ENCODE assay signal across 23 cellular contexts in genomic region chr12:42643881-42644579, GRCh38. TPM values are rescaled to one million over a fixed set of nuclear protein-coding genes. Genes with fewer than 3 reads are reported as not detected.
A peak's percentile ranks its signal among the peaks of the same experiment; 100 is the strongest.
DNase-seq lines count a peak whose midpoint lies in the region; ATAC-seq, FAIRE-seq and TF ChIP-seq lines count a peak whose summit lies in the region.
"Had no signal": no experiment of that assay in that cellular context is flagged by ENCODE, and none has a peak within 500 bp of the region (broad histone marks: within the 10 kb centered on the region; RNA-seq: fewer than 3 reads in every experiment).

No MANE protein-coding gene starts in this region.

- H3K27me3 Mint-ChIP-seq in astrocyte (ENCODE audit: low read depth, unreplicated experiment), result no peaks in the 10 kb centered on the region
- no peaks in the 10 kb centered on the region for H3K27me3 Mint-ChIP-seq in activated CD8-positive, alpha-beta T cell treated with anti-CD3 and anti-CD28 coated beads, Interleukin-2, amount 10 ng/mL, durations not matched to agents 7 days and 5 days (ENCODE audit: low read depth)
- H3K27me3 Mint-ChIP-seq: CD8-positive, alpha-beta memory T cell had no signal

- no peak overlapping the region for H3K4me2 ChIP-seq in astrocyte (ENCODE audit: low read length)
- no peak overlapping the region for H3K4me2 ChIP-seq in PC-3 (ENCODE audit: low read length)

- no peaks in the 10 kb centered on the region for H3K4me1 ChIP-seq in astrocyte (ENCODE audit: insufficient read depth, low read length)
- no peaks in the 10 kb centered on the region for H3K4me1 ChIP-seq in PC-3 (ENCODE audit: insufficient read depth, low read length)
- H3K4me1 ChIP-seq: SJSA1 had no signal

- no peaks in the 10 kb centered on the region for H3K27me3 ChIP-seq in astrocyte (ENCODE audit: insufficient read depth, low read length)
- H3K27me3 ChIP-seq in PC-3 (ENCODE audit: low read length), result no peaks in the 10 kb centered on the region
- H3K27me3 ChIP-seq: MG63, SJSA1 had no signal

- no peak overlapping the region for H3K27ac Mint-ChIP-seq in astrocyte (ENCODE audit: unreplicated experiment)
- no peak overlapping the region for H3K27ac Mint-ChIP-seq in activated CD8-positive, alpha-beta T cell treated with anti-CD3 and anti-CD28 coated beads, Interleukin-2, amount 10 ng/mL, durations not matched to agents 7 days and 5 days
- H3K27ac Mint-ChIP-seq: CD8-positive, alpha-beta memory T cell had no signal

- H3K9me3 ChIP-seq in astrocyte (ENCODE audit: insufficient read depth, low read depth, low read length), result no peaks in the 10 kb centered on the region
- no peaks in the 10 kb centered on the region for H3K9me3 ChIP-seq in PC-3 (ENCODE audit: low read length)
- H3K9me3 ChIP-seq: MG63, SJSA1 had no signal

- no peak overlapping the region for H3K4me3 Mint-ChIP-seq in astrocyte (ENCODE audit: unreplicated experiment)
- H3K4me3 Mint-ChIP-seq in activated CD8-positive, alpha-beta T cell treated with anti-CD3 and anti-CD28 coated beads, Interleukin-2, amount 10 ng/mL, durations not matched to agents 7 days and 5 days, result no peak overlapping the region
- H3K4me3 Mint-ChIP-seq: CD8-positive, alpha-beta memory T cell had no signal

- TF ChIP-seq CTCF in astrocyte (IDR thresholded peaks at IDR 0.05; ENCODE audit: insufficient read depth, low read depth, low read length) (no peak), PC-3 (conservative IDR thresholded peaks at IDR 0.05; ENCODE audit: low read depth, low read length) (no peak)

- CTCF ChIA-PET in PC-3 (lab: Charles Lee), result no interaction called here
- CTCF ChIA-PET in activated CD8-positive, alpha-beta T cell treated with anti-CD3 and anti-CD28 coated beads, Interleukin-2, amount 10 ng/mL, durations not matched to agents 7 days and 5 days (lab: Charles Lee), result no interaction called here

- H3K36me3 Mint-ChIP-seq in astrocyte (ENCODE audit: low read depth, unreplicated experiment), result no peaks in the 10 kb centered on the region
- H3K36me3 Mint-ChIP-seq in activated CD8-positive, alpha-beta T cell treated with anti-CD3 and anti-CD28 coated beads, Interleukin-2, amount 10 ng/mL, durations not matched to agents 7 days and 5 days (ENCODE audit: low read depth), result no peaks in the 10 kb centered on the region
- H3K36me3 Mint-ChIP-seq: CD8-positive, alpha-beta memory T cell had no signal

- H2AFZ ChIP-seq in astrocyte (ENCODE audit: low read depth, low read length), result no peak overlapping the region
- H2AFZ ChIP-seq in PC-3 (ENCODE audit: low read length), result no peak overlapping the region

- DNase-seq in DMS 273 (lab: John Stamatoyannopoulos, UW; ENCODE audit: unreplicated experiment) (peak; percentile 5), DMS 273 treated with DMSO at 0.1 percent for 48 hours (lab: John Stamatoyannopoulos, UW) (no peak), NCI-H524 treated with DMSO at 0.1 percent for 48 hours (lab: John Stamatoyannopoulos, UW) (peak; percentile 16), astrocyte (ENCODE audit: low read depth) (peak; percentile 60), PC-3 (no peak), SKM-1 treated with dmso at 0.1 percent for 144 hours (lab: John Stamatoyannopoulos, UW; ENCODE audit: unreplicated experiment) (no peak), hepatic stellate cell (ENCODE audit: low spot score) (no peak)
- no peak for DNase-seq in activated CD8-positive, alpha-beta T cell treated with anti-CD3 and anti-CD28 coated beads, Interleukin-2, amount 10 ng/mL, durations not matched to agents 7 days and 5 days
- DNase-seq: AML-193; Calu3; CD8-positive, alpha-beta memory T cell; DMS53; Karpas-422; MG63; NCI-H1417; NCI-H1694 treated with DMSO at 0.1 percent for 48 hours had no signal

- no peaks in the 10 kb centered on the region for H3K9me2 ChIP-seq in PC-3 (replicated peaks; ENCODE audit: low read length)

- H3K79me2 ChIP-seq in astrocyte (ENCODE audit: insufficient read depth, low read length) (no peaks in the 10 kb centered on the region), PC-3 (ENCODE audit: low read length) (no peaks in the 10 kb centered on the region)

- BruUV-seq in PC-3 (replicated peaks; lab: Mats Ljungman, UMichigan), result no TSS peak

- H3K36me3 ChIP-seq in astrocyte (ENCODE audit: insufficient read depth, low read length), result no peaks in the 10 kb centered on the region
- H3K36me3 ChIP-seq in PC-3 (ENCODE audit: low read depth, low read length), result no peaks in the 10 kb centered on the region
- H3K36me3 ChIP-seq: MG63, SJSA1 had no signal

- no peak for ATAC-seq in PC-3
- ATAC-seq in activated CD8-positive, alpha-beta T cell treated with anti-CD3 and anti-CD28 coated beads, Interleukin-2, amount 10 ng/mL, durations not matched to agents 7 days and 5 days, result no peak
- ATAC-seq: Right ventricle myocardium inferior had no signal

- H3K4me1 Mint-ChIP-seq in astrocyte (ENCODE audit: low read depth, unreplicated experiment), result peaks cover 4% of the 10 kb centered on the region
- no peaks in the 10 kb centered on the region for H3K4me1 Mint-ChIP-seq in activated CD8-positive, alpha-beta T cell treated with anti-CD3 and anti-CD28 coated beads, Interleukin-2, amount 10 ng/mL, durations not matched to agents 7 days and 5 days (ENCODE audit: low read depth)
- H3K4me1 Mint-ChIP-seq: CD8-positive, alpha-beta memory T cell had no signal

- no peak overlapping the region for H3K4me3 ChIP-seq in astrocyte (ENCODE audit: insufficient read depth, low read depth, low read length)
- H3K4me3 ChIP-seq in PC-3 (ENCODE audit: low read length), result no peak overlapping the region
- H3K4me3 ChIP-seq: MG63, SJSA1 had no signal

- H3K27ac ChIP-seq in astrocyte (ENCODE audit: low read depth, low read length) (no peak overlapping the region), PC-3 (ENCODE audit: low read length) (no peak overlapping the region)
- H3K27ac ChIP-seq: 22Rv1, C4-2B, SJSA1 had no signal

- H3F3A ChIP-seq in PC-3 (ENCODE audit: low read length, unreplicated experiment), result no peaks in the 10 kb centered on the region

- no peaks in the 10 kb centered on the region for H3K9me3 Mint-ChIP-seq in astrocyte (ENCODE audit: unreplicated experiment)
- H3K9me3 Mint-ChIP-seq in activated CD8-positive, alpha-beta T cell treated with anti-CD3 and anti-CD28 coated beads, Interleukin-2, amount 10 ng/mL, durations not matched to agents 7 days and 5 days (ENCODE audit: insufficient read depth), result no peaks in the 10 kb centered on the region

- H4K20me1 ChIP-seq in astrocyte (ENCODE audit: insufficient read depth, low read length) (no peaks in the 10 kb centered on the region), PC-3 (ENCODE audit: low read length) (no peaks in the 10 kb centered on the region)

- POLR2A ChIA-PET in PC-3 (lab: Charles Lee; ENCODE audit: unreplicated experiment), result no interaction called here
- POLR2A ChIA-PET in activated CD8-positive, alpha-beta T cell treated with anti-CD3 and anti-CD28 coated beads, Interleukin-2, amount 10 ng/mL, durations not matched to agents 7 days and 5 days (lab: Charles Lee), result no interaction called here

- H3K9ac ChIP-seq in astrocyte (ENCODE audit: low read length), result no peak overlapping the region
- H3K9ac ChIP-seq in PC-3 (ENCODE audit: low read length), result no peak overlapping the region

- FAIRE-seq in astrocyte (lab: Jason Lieb, UNC), result no peak
- FAIRE-seq: GM19239, H1, RCC 7860 had no signal

- intact Hi-C loops in PC-3 (cut with micrococcal nuclease), result no loop called here

RNA-seq across cellular contexts. Expression of gene PRICKLE1, which starts 54.5 kb away (rescaled TPM):
- total RNA-seq in astrocyte, result 34.9 and 39.5 TPM in 2 replicates
- 16.2 and 17.2 TPM in 2 replicates for total RNA-seq in PC-3 (2014; rRNA removed)
- total RNA-seq in activated CD8-positive, alpha-beta T cell treated with anti-CD3 and anti-CD28 coated beads, Interleukin-2, amount 10 ng/mL, durations not matched to agents 7 days and 5 days, result under 1 TPM; 0.05 to 0.11 TPM
- total RNA-seq: CD8-positive, alpha-beta memory T cell had no signal

Comparison
In these comparisons a context has a peak if more than half of its experiments do, and no peak if none do; other contexts are left out.
1. DNase-seq: peak in DMS 273 (single experiment), NCI-H524 treated with DMSO at 0.1 percent for 48 hours (single experiment) and astrocyte (single experiment); none in DMS 273 treated with DMSO at 0.1 percent for 48 hours (single experiment), PC-3 (single experiment), SKM-1 treated with dmso at 0.1 percent for 144 hours (single experiment), hepatic stellate cell (single experiment) and activated CD8-positive, alpha-beta T cell treated with anti-CD3 and anti-CD28 coated beads, Interleukin-2, amount 10 ng/mL, durations not matched to agents 7 days and 5 days (single experiment).
2. RNA of gene PRICKLE1, which starts 54.5 kb away (total RNA-seq): 34.9 to 39.5 TPM in astrocyte and 16.2 to 17.2 TPM in PC-3; 0.05 to 0.11 TPM in activated CD8-positive, alpha-beta T cell treated with anti-CD3 and anti-CD28 coated beads, Interleukin-2, amount 10 ng/mL, durations not matched to agents 7 days and 5 days; every median in the first group is over 10 times any median in the second.